8 cellular contexts compared by ENCODE assay signal in the genomic region with DNA sequence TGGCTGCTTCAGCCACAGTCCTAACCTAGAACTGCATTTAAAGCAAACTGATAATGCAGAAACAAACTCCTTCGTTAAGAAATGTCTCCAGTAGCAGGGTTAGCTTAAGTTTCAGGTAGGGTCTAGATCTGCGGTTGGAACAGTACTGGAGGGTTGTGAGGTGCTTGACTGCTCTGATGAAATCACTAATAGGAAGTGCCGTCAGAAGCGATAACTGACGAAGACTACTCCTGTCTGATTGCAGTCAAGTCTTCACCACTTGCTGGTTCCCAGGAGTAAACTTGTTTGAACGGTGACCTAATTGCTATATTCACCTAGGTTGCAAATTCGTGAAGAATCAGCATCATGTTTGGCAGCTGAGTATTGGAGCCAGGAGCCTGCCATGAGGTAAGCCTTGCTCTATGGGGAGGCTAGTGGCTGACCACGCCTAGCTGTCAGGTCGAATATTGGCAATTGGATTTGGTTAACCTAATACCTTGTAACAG. TPM values are rescaled to one million over a fixed set of nuclear protein-coding genes. Genes with fewer than 3 reads are reported as not detected.
DNase-seq lines count a peak whose midpoint lies in the region; ATAC-seq and TF ChIP-seq lines count a peak whose summit lies in the region.

No MANE protein-coding gene starts in this region.

- H3K27me3 ChIP-seq in BLaER1 = no peaks in the 10 kb centered on the region
- H3K27me3 ChIP-seq in KMS-11 (ENCODE audit: insufficient read depth, low read depth) = no peaks in the 10 kb centered on the region
- no peaks in the 10 kb centered on the region for H3K27me3 ChIP-seq in thymus (ENCODE audit: control insufficient read depth, insufficient read depth)

- 13% methylated on average over 9 of the region's 9 CpGs for WGBS in thymus

- peaks cover 52% of the 10 kb centered on the region for H3K36me3 ChIP-seq in BLaER1
- peaks cover 7% of the 10 kb centered on the region; the same call in 1 of the 2 replicates for H3K36me3 ChIP-seq in KMS-11 (ENCODE audit: insufficient read depth)
- peaks cover 32% of the 10 kb centered on the region for H3K36me3 ChIP-seq in thymus (ENCODE audit: control insufficient read depth, insufficient read depth)

- peak overlapping the region; percentile 99 for H3K4me3 Mint-ChIP-seq in activated naive CD8-positive, alpha-beta T cell treated with anti-CD3 and anti-CD28 coated beads for 36 hours

- peaks cover 2% of the 10 kb centered on the region for H3K9me3 Mint-ChIP-seq in activated naive CD8-positive, alpha-beta T cell treated with anti-CD3 and anti-CD28 coated beads for 36 hours

- H3K9ac ChIP-seq in BLaER1 (peak overlapping the region; percentile 98), KMS-11 (peak overlapping the region; percentile 88)

- TF ChIP-seq CTCF in KMS-11 (conservative IDR thresholded peaks at IDR 0.05; ENCODE audit: low read depth, low read length) = no peak

- H3K4me3 ChIP-seq in BLaER1 (peak overlapping the region; percentile 91), KMS-11 (IDR thresholded peaks at IDR 0.05; ENCODE audit: insufficient read depth, low read depth, low read length) (no peak overlapping the region), thymus (ENCODE audit: low read length) (peak overlapping the region; percentile 81)

- H3K27ac Mint-ChIP-seq in activated naive CD8-positive, alpha-beta T cell treated with anti-CD3 and anti-CD28 coated beads for 36 hours = peak overlapping the region; percentile 100

- H2AFZ ChIP-seq in KMS-11 (ENCODE audit: low read depth) = no peak overlapping the region

- H3K4me2 ChIP-seq in BLaER1 (peak overlapping the region; percentile 98), KMS-11 (peak overlapping the region; percentile 91)

- no peak for DNase-seq in activated naive CD8-positive, alpha-beta T cell treated with anti-CD3 and anti-CD28 coated beads for 36 hours
- peak; percentile 47 for DNase-seq in kidney tubule cell (ENCODE audit: low spot score)
- DNase-seq in left lobe of liver (ENCODE audit: low spot score) = no peak
- DNase-seq in NCI-H2227 treated with DMSO at 0.1 percent for 48 hours (lab: John Stamatoyannopoulos, UW) = no peak

- peaks cover 53% of the 10 kb centered on the region for H3K4me1 Mint-ChIP-seq in activated naive CD8-positive, alpha-beta T cell treated with anti-CD3 and anti-CD28 coated beads for 36 hours

- H3K9me3 ChIP-seq in BLaER1 (no peaks in the 10 kb centered on the region), thymus (ENCODE audit: control insufficient read depth) (no peaks in the 10 kb centered on the region)

- H3K36me3 Mint-ChIP-seq in activated naive CD8-positive, alpha-beta T cell treated with anti-CD3 and anti-CD28 coated beads for 36 hours = peaks cover 55% of the 10 kb centered on the region

- H3K4me1 ChIP-seq in BLaER1 = peaks cover 66% of the 10 kb centered on the region
- peaks cover 18% of the 10 kb centered on the region for H3K4me1 ChIP-seq in KMS-11 (ENCODE audit: low read depth, poor library complexity, severe bottlenecking)
- H3K4me1 ChIP-seq in thymus (ENCODE audit: control insufficient read depth, insufficient read depth, low read length) = peaks cover 11% of the 10 kb centered on the region

- H4K20me1 ChIP-seq in BLaER1 = peaks cover 52% of the 10 kb centered on the region
- H4K20me1 ChIP-seq in KMS-11 (ENCODE audit: insufficient read depth) = no peaks in the 10 kb centered on the region

- H3K27me3 Mint-ChIP-seq in activated naive CD8-positive, alpha-beta T cell treated with anti-CD3 and anti-CD28 coated beads for 36 hours = peaks cover 19% of the 10 kb centered on the region

- peaks cover 34% of the 10 kb centered on the region for H3K79me2 ChIP-seq in KMS-11 (ENCODE audit: insufficient read depth, low read depth)

- no peak for ATAC-seq in left lobe of liver
- no peak for ATAC-seq in GM18868 (IDR thresholded peaks at IDR 0.05; ENCODE audit: unreplicated experiment)

- H3K27ac ChIP-seq in BLaER1 (peak overlapping the region; percentile 97), KMS-11 (peak overlapping the region; percentile 68), thymus (ENCODE audit: low read depth) (peak overlapping the region; percentile 48)

RNA-seq across cellular contexts. Expression of gene TRPV2, which starts 24.5 kb away (rescaled TPM):
- total RNA-seq in activated naive CD8-positive, alpha-beta T cell treated with anti-CD3 and anti-CD28 coated beads for 36 hours = 10 to 100 TPM; 34.4 to 40.2 TPM
- polyA plus RNA-seq in thymus = 39.8 TPM
- 3.1 TPM for total RNA-seq in left lobe of liver

RNA-seq across cellular contexts. Expression of gene LRRC75A, which starts 52.1 kb away (rescaled TPM):
- total RNA-seq in activated naive CD8-positive, alpha-beta T cell treated with anti-CD3 and anti-CD28 coated beads for 36 hours = 1 to 10 TPM; 1.5 to 1.7 TPM
- 2.1 TPM for polyA plus RNA-seq in thymus
- 0.13 TPM for total RNA-seq in left lobe of liver

RNA-seq across cellular contexts. Expression of gene UBB, which starts 59.0 kb away (rescaled TPM):
- total RNA-seq in activated naive CD8-positive, alpha-beta T cell treated with anti-CD3 and anti-CD28 coated beads for 36 hours = 1,000 to 10,000 TPM; 1,498 to 1,547 TPM
- polyA plus RNA-seq in thymus = 820 TPM
- total RNA-seq in left lobe of liver = 1,692 TPM
